In genomic region chr16:78762222-78762621, GRCh38 we compare ENCODE assay signal across 12 cellular contexts.
DNase-seq lines count a peak whose midpoint lies in the region; ATAC-seq and TF ChIP-seq lines count a peak whose summit lies in the region.
"Had no signal": no experiment of that assay in that cellular context is flagged by ENCODE, and none has a peak within 500 bp of the region (broad histone marks: within the 10 kb centered on the region; RNA-seq: fewer than 3 reads in every experiment).

No MANE protein-coding gene starts in this region.

- 80 to 81% methylated on average over 6 of the region's 6 CpGs for WGBS in heart right ventricle, 2 donors

- H3K27me3 Mint-ChIP-seq in chondrocyte (ENCODE audit: low read depth) = no peaks in the 10 kb centered on the region
- H3K27me3 Mint-ChIP-seq: activated naive CD8-positive, alpha-beta T cell; naive thymus-derived CD8-positive, alpha-beta T cell had no signal

- H3K4me3 Mint-ChIP-seq in chondrocyte (ENCODE audit: unreplicated experiment) = no peak overlapping the region
- H3K4me3 Mint-ChIP-seq: activated naive CD8-positive, alpha-beta T cell; naive thymus-derived CD8-positive, alpha-beta T cell had no signal

- no peaks in the 10 kb centered on the region for H3K4me1 Mint-ChIP-seq in chondrocyte (ENCODE audit: low read depth)
- H3K4me1 Mint-ChIP-seq: naive thymus-derived CD8-positive, alpha-beta T cell had no signal

- peaks cover 0 to 6% (median 0%) of the 10 kb centered on the region in 9 donors for H3K4me1 ChIP-seq in heart right ventricle
- H3K4me1 ChIP-seq: esophagus squamous epithelium had no signal

- H3K4me3 ChIP-seq in heart right ventricle = no peak overlapping the region
- H3K4me3 ChIP-seq: esophagus squamous epithelium had no signal

- ATAC-seq in GM18868 (IDR thresholded peaks at IDR 0.05; ENCODE audit: unreplicated experiment) (peak; percentile 62), GM21723 (IDR thresholded peaks at IDR 0.05; ENCODE audit: unreplicated experiment) (peak; percentile 68), HG03460 (IDR thresholded peaks at IDR 0.05; ENCODE audit: unreplicated experiment) (peak; percentile 60), heart right ventricle (no peak)
- ATAC-seq: naive thymus-derived CD8-positive, alpha-beta T cell had no signal

- no peak for TF ChIP-seq CTCF in chondrocyte (IDR thresholded peaks at IDR 0.05)
- no peak for TF ChIP-seq CTCF in heart right ventricle (IDR thresholded peaks at IDR 0.05)

- H3K36me3 Mint-ChIP-seq in chondrocyte (ENCODE audit: low read depth) = no peaks in the 10 kb centered on the region

- no peaks in the 10 kb centered on the region for H3K27me3 ChIP-seq in heart right ventricle
- H3K27me3 ChIP-seq: esophagus squamous epithelium had no signal

- no peaks in the 10 kb centered on the region for H3K9me3 Mint-ChIP-seq in chondrocyte (ENCODE audit: low read depth)

- DNase-seq in pons (ENCODE audit: low spot score) = peak; percentile 4
- no peak for DNase-seq in SKM-1 (lab: John Stamatoyannopoulos, UW; ENCODE audit: unreplicated experiment)
- no peak for DNase-seq in chondrocyte (ENCODE audit: low spot score)
- no peak for DNase-seq in heart right ventricle
- DNase-seq: activated CD4-positive, alpha-beta T cell treated with anti-CD3 and anti-CD28 coated beads for 48 hours; esophagus squamous epithelium; naive thymus-derived CD8-positive, alpha-beta T cell; NCI-H69 had no signal

- intact Hi-C loops in heart right ventricle (cut with DNase I) = loop anchor here in 1 of 10 donors (10.0 kb wide), 1 partner anchor 157 kb away; no protein-coding TSS in a partner anchor

- H3K27ac Mint-ChIP-seq in chondrocyte (ENCODE audit: unreplicated experiment) = no peak overlapping the region
- H3K27ac Mint-ChIP-seq: activated naive CD8-positive, alpha-beta T cell; naive thymus-derived CD8-positive, alpha-beta T cell had no signal

- no peaks in the 10 kb centered on the region for H3K36me3 ChIP-seq in heart right ventricle
- H3K36me3 ChIP-seq: esophagus squamous epithelium had no signal

- no peaks in the 10 kb centered on the region for H3K9me3 ChIP-seq in heart right ventricle
- H3K9me3 ChIP-seq: esophagus squamous epithelium had no signal

- H3K27ac ChIP-seq in heart right ventricle = no peak overlapping the region
- H3K27ac ChIP-seq: esophagus squamous epithelium had no signal

Comparison
In these comparisons a context has a peak if more than half of its experiments do, and no peak if none do; other contexts are left out.
1. ATAC-seq: peak in GM18868 (single experiment), GM21723 (single experiment) and HG03460 (single experiment); none in heart right ventricle (0 of 8).